Comparison of ENCODE assay signal across 19 cellular contexts in genomic region chr7:40009301-40009700, GRCh38. TPM values are rescaled to one million over a fixed set of nuclear protein-coding genes. Genes with fewer than 3 reads are reported as not detected.
DNase-seq lines count a peak whose midpoint lies in the region; ATAC-seq and TF ChIP-seq lines count a peak whose summit lies in the region.
"Had no signal": no experiment of that assay in that cellular context is flagged by ENCODE, and none has a peak within 500 bp of the region (broad histone marks: within the 10 kb centered on the region; RNA-seq: fewer than 3 reads in every experiment).

No MANE protein-coding gene starts in this region.

- ATAC-seq in HG02840 (IDR thresholded peaks at IDR 0.05; ENCODE audit: low FRiP score, unreplicated experiment) (no peak), HG02970 (IDR thresholded peaks at IDR 0.05; ENCODE audit: low FRiP score, unreplicated experiment) (no peak)

- no peak overlapping the region for H3K4me3 ChIP-seq in choroid plexus epithelial cell (ENCODE audit: low read depth, low read length)
- H3K4me3 ChIP-seq in fibroblast of the aortic adventitia (ENCODE audit: low read depth, low read length) = no peak overlapping the region
- H3K4me3 ChIP-seq: BLaER1 treated with 17β-estradiol and CSF1 and Interleukin-3, amounts not matched to agents 10 nM and 100 nM; SK-N-MC had no signal

- DNase-seq in LHCN-M2 (ENCODE audit: low read depth) = peak; percentile 8
- peak; percentile 6 for DNase-seq in choroid plexus epithelial cell (ENCODE audit: low read depth)
- peak; percentile 16 for DNase-seq in fibroblast of the aortic adventitia (ENCODE audit: low read depth)
- DNase-seq in NCI-H69 (lab: John Stamatoyannopoulos, UW) = no peak
- no peak for DNase-seq in head of caudate nucleus
- DNase-seq: ACHN; CD4-positive, alpha-beta memory T cell; DMS153; H7; NCI-H1105; NCI-H146; NCI-H2029 treated with DMSO at 0.1 percent for 48 hours; NCI-H524 treated with DMSO at 0.1 percent for 48 hours; Right ventricle myocardium superior; SW 1271 had no signal

- TF ChIP-seq CTCF in choroid plexus epithelial cell (conservative IDR thresholded peaks at IDR 0.05; ENCODE audit: low read depth, low read length) (no peak), fibroblast of the aortic adventitia (IDR thresholded peaks at IDR 0.05; ENCODE audit: insufficient read depth, low read length) (no peak)

- intact Hi-C loops in head of caudate nucleus (cut with DNase I) = no loop called here

RNA-seq across cellular contexts. Expression of gene CDK13, which starts 59.2 kb away (rescaled TPM):
- total RNA-seq in LHCN-M2 (2014; rRNA removed) (41.9 and 44.0 TPM in 2 replicates), fibroblast of the aortic adventitia (ENCODE audit: low replicate concordance) (67.3 and 77.8 TPM in 2 replicates)
- polyA plus RNA-seq in LHCN-M2 (2012) = 16.9 TPM

Comparison
In these comparisons a context has a peak if more than half of its experiments do, and no peak if none do; other contexts are left out.
1. DNase-seq: peak in LHCN-M2 (single experiment), choroid plexus epithelial cell (single experiment) and fibroblast of the aortic adventitia (single experiment); none in NCI-H69 (single experiment) and head of caudate nucleus (0 of 42).